Comparison of ENCODE assay signal across 8 cellular contexts in the genomic region with DNA sequence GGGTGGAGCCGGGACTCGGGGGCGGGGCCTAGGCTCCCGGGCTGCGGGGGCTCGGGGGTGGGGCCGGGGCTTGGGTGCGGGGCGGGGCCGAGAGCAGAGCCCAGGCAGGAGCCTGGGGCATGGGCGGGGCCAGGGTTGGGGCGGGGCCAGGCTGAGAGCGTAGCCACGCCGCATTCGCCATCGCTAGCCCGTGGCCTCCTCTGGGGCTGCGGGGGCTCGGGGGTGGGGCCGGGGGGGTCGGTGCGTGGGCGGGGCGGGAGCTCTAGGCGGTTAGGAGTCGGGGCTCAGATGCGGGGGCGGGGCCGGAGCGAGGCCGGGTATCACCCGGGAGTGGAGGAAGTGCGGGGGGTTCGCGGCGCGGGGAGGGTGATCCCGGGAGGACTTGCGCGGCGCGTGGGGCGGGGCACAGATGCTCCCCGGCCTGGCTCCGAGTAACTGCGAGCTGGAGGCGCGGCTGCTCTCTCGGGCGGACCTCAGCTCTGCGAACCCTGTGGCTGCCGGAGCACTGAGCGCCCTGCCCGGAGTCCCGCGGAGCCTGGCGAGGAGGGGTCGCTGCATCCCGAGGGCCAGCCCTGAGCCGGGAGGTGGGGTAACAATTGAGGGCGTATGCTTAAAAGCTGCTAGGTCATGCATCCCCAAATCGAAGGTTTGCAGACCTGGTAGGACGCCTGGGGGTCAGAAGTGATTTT. TPM values are rescaled to one million over a fixed set of nuclear protein-coding genes. Genes with fewer than 3 reads are reported as not detected.
A peak's percentile ranks its signal among the peaks of the same experiment; 100 is the strongest.
DNase-seq lines count a peak whose midpoint lies in the region; ATAC-seq, FAIRE-seq and TF ChIP-seq lines count a peak whose summit lies in the region.

No MANE protein-coding gene starts in this region.

- H3K36me3 Mint-ChIP-seq in nephron (ENCODE audit: low read depth): peaks cover 22% of the 10 kb centered on the region

- no peak for FAIRE-seq in H54 (lab: Jason Lieb, UNC)

- TF ChIP-seq POLR2A in H54 (IDR thresholded peaks at IDR 0.05; ENCODE audit: low read depth, low read length): peak; percentile 80

- H3K4me2 ChIP-seq in Loucy (ENCODE audit: low read depth, low read length, poor library complexity, severe bottlenecking): peak overlapping the region; percentile 83

- TF ChIP-seq CTCF in Loucy (conservative IDR thresholded peaks at IDR 0.05; ENCODE audit: low read length) (no peak), RWPE2 (IDR thresholded peaks at IDR 0.05; ENCODE audit: poor library complexity, severe bottlenecking) (no peak), fibroblast of the aortic adventitia (IDR thresholded peaks at IDR 0.05; ENCODE audit: insufficient read depth, low read length) (no peak), nephron (IDR thresholded peaks at IDR 0.05; ENCODE audit: unreplicated experiment in 3 of 3) (no peak)

- peaks cover 40% of the 10 kb centered on the region for H3K79me2 ChIP-seq in Loucy (ENCODE audit: insufficient read depth, low read length)

- H3F3A ChIP-seq in Loucy (ENCODE audit: low read depth): no peaks in the 10 kb centered on the region; the same call in 1 of the 2 replicates

- H3K9ac ChIP-seq in Loucy (ENCODE audit: low read depth, low read length, poor library complexity, severe bottlenecking): peak overlapping the region; percentile 74

- no peaks in the 10 kb centered on the region for H4K20me1 ChIP-seq in Loucy (ENCODE audit: insufficient read depth, low read length, poor library complexity, severe bottlenecking)

- peak overlapping the region; percentile 76 to 84 (median 78) for H3K27ac Mint-ChIP-seq in nephron

- peaks cover 5% of the 10 kb centered on the region for H3K9me3 Mint-ChIP-seq in nephron

- no peaks in the 10 kb centered on the region for H3K27me3 ChIP-seq in Loucy (ENCODE audit: insufficient read depth, low read length, poor library complexity, severe bottlenecking)
- H3K27me3 ChIP-seq in RWPE2 (ENCODE audit: insufficient read depth, poor library complexity, severe bottlenecking): no peaks in the 10 kb centered on the region

- peak overlapping the region; percentile 82 to 88 (median 87) for H3K4me3 Mint-ChIP-seq in nephron

- DNase-seq in EL (peak; percentile 96), H54 (ENCODE audit: insufficient read length, low spot score) (peak; percentile 86), RWPE2 (ENCODE audit: low spot score) (peak; percentile 96), fibroblast of the aortic adventitia (ENCODE audit: low read depth) (peak; percentile 93)
- DNase-seq in activated effector memory CD4-positive, alpha-beta T cell treated with anti-CD3 and anti-CD28 coated beads, Interleukin-2, amount 50 U/mL, for 16 hours: peak; percentile 97
- peak; percentile 96 for DNase-seq in stimulated activated naive CD4-positive, alpha-beta T cell treated with Interleukin-2 at 50 U/mL for 16 hours (lab: John Stamatoyannopoulos, UW)

- H3K4me1 ChIP-seq in Loucy (ENCODE audit: insufficient read depth, low read length, poor library complexity, severe bottlenecking) (peaks cover 29% of the 10 kb centered on the region), RWPE2 (ENCODE audit: insufficient read depth, poor library complexity, severe bottlenecking) (peaks cover 7% of the 10 kb centered on the region)

- H3K27me3 Mint-ChIP-seq in nephron (ENCODE audit: low read depth): peaks cover 10% of the 10 kb centered on the region

- H3K9me3 ChIP-seq in Loucy (ENCODE audit: insufficient read depth, low read depth, low read length) (no peaks in the 10 kb centered on the region), RWPE2 (ENCODE audit: severe bottlenecking) (no peaks in the 10 kb centered on the region)

- H3K4me1 Mint-ChIP-seq in nephron: peaks cover 29% of the 10 kb centered on the region

- H2AFZ ChIP-seq in Loucy (ENCODE audit: low read length): peak overlapping the region; percentile 90

- ATAC-seq in RWPE2 (ENCODE audit: low read depth): peak; percentile 80

- peak overlapping the region; percentile 81 for H3K4me3 ChIP-seq in Loucy (ENCODE audit: low read length, poor library complexity, severe bottlenecking)
- peak overlapping the region; percentile 42 for H3K4me3 ChIP-seq in RWPE2 (ENCODE audit: severe bottlenecking)
- peak overlapping the region; percentile 82 for H3K4me3 ChIP-seq in fibroblast of the aortic adventitia (ENCODE audit: low read depth, low read length)

- H3K36me3 ChIP-seq in Loucy (ENCODE audit: insufficient read depth, low read length): peaks cover 8% of the 10 kb centered on the region; the same call in 1 of the 2 replicates
- peaks cover 21% of the 10 kb centered on the region for H3K36me3 ChIP-seq in RWPE2 (ENCODE audit: low read depth)

- H3K27ac ChIP-seq in RWPE2 (ENCODE audit: poor library complexity, severe bottlenecking): peak overlapping the region; percentile 5

- no peaks in the 10 kb centered on the region for H3K9me2 ChIP-seq in Loucy (replicated peaks; ENCODE audit: low read depth, low read length)

RNA-seq across cellular contexts. Expression of a gene that starts 0.4 kb away (rescaled TPM):
- total RNA-seq in fibroblast of the aortic adventitia (ENCODE audit: low replicate concordance): 73.3 and 110 TPM in 2 replicates

RNA-seq across cellular contexts. Expression of a gene that starts 56.9 kb away (rescaled TPM):
- not detected in 2 replicates for total RNA-seq in fibroblast of the aortic adventitia (ENCODE audit: low replicate concordance)

Comparison
In these comparisons a context has a peak if more than half of its experiments do, and no peak if none do; other contexts are left out.
1. Peak in every context shown above with its lines: DNase-seq, ATAC-seq, H3K4me3 ChIP-seq and H3K27ac ChIP-seq.